ENCODE assay signal across 12 cellular contexts in genomic region chr4:143356493-143356892, GRCh38. TPM values are rescaled to one million over a fixed set of nuclear protein-coding genes. Genes with fewer than 3 reads are reported as not detected.
DNase-seq lines count a peak whose midpoint lies in the region; ATAC-seq and TF ChIP-seq lines count a peak whose summit lies in the region.
"Had no signal": no experiment of that assay in that cellular context is flagged by ENCODE, and none has a peak within 500 bp of the region (broad histone marks: within the 10 kb centered on the region; RNA-seq: fewer than 3 reads in every experiment).

No MANE protein-coding gene starts in this region.

- H3K27ac Mint-ChIP-seq in endodermal cell = no peak overlapping the region

- H3K4me3 ChIP-seq in DOHH2 (ENCODE audit: low read length) (peak overlapping the region; percentile 49), colonic mucosa (no peak overlapping the region), muscle layer of duodenum (ENCODE audit: low read depth in 1 of 2, low read length in 2 of 2) (no peak overlapping the region), endodermal cell (ENCODE audit: low read length) (no peak overlapping the region), Peyer's patch (no peak overlapping the region)

- H3K27me3 Mint-ChIP-seq in endodermal cell (ENCODE audit: insufficient read depth) = no peaks in the 10 kb centered on the region

- intact Hi-C loops in colonic mucosa (cut with DNase I) = no loop called here

- H3K27ac ChIP-seq in DOHH2 (ENCODE audit: low read depth, low read length) (peak overlapping the region; percentile 87), colonic mucosa (peak overlapping the region; percentile 84), muscle layer of duodenum (ENCODE audit: low read length) (peak overlapping the region; percentile 67), endodermal cell (ENCODE audit: low read depth, low read length) (no peak overlapping the region), Peyer's patch (peak overlapping the region in 1 of 4 donors; percentile 59)

- H3K9ac ChIP-seq in colonic mucosa (ENCODE audit: low read depth in 2 of 2, low read length in 2 of 2) (no peak overlapping the region), endodermal cell (ENCODE audit: extremely low read depth, low read length, poor library complexity, severe bottlenecking) (no peak overlapping the region)

- H3K9me2 ChIP-seq in DOHH2 (replicated peaks; ENCODE audit: control insufficient read depth, low read length) = no peaks in the 10 kb centered on the region

- 68% methylated on average over 3 of the region's 3 CpGs; no CpG with 5 or more reads in 1 of the 2 experiments for WGBS in endodermal cell (ENCODE audit: insufficient coverage in 1 of 2, insufficient read length in 1 of 2), 2 experiments

- no peak for ATAC-seq in GM19328 (IDR thresholded peaks at IDR 0.05; ENCODE audit: unreplicated experiment)

- H3K4me1 Mint-ChIP-seq in endodermal cell = peaks cover 53% of the 10 kb centered on the region

- H3K4me1 ChIP-seq in DOHH2 (ENCODE audit: control insufficient read depth, low read length) (peaks cover 99% of the 10 kb centered on the region), colonic mucosa (peaks cover 7% of the 10 kb centered on the region), muscle layer of duodenum (ENCODE audit: control insufficient read depth in 1 of 2, insufficient read depth in 2 of 2, low read length in 2 of 2) (peaks cover 56 to 77% of the 10 kb centered on the region in 2 donors), endodermal cell (ENCODE audit: control insufficient read depth, insufficient read depth, low read length) (peaks cover 7% of the 10 kb centered on the region), Peyer's patch (peaks cover 0 to 92% (median 13%) of the 10 kb centered on the region in 4 donors)

- H3K9me3 ChIP-seq in DOHH2 (ENCODE audit: control insufficient read depth, insufficient read depth, low read length) = no peaks in the 10 kb centered on the region
- H3K9me3 ChIP-seq in colonic mucosa = no peaks in the 10 kb centered on the region
- no peaks in the 10 kb centered on the region for H3K9me3 ChIP-seq in muscle layer of duodenum (ENCODE audit: control insufficient read depth in 1 of 2, low read length in 2 of 2)
- no peaks in the 10 kb centered on the region for H3K9me3 ChIP-seq in endodermal cell (ENCODE audit: control insufficient read depth, low read length)
- no peaks in the 10 kb centered on the region for H3K9me3 ChIP-seq in Peyer's patch

- H3F3A ChIP-seq in DOHH2 (ENCODE audit: control insufficient read depth, insufficient read depth) = peaks cover 14% of the 10 kb centered on the region

- H3K4me3 Mint-ChIP-seq in endodermal cell = no peak overlapping the region
- H3K4me3 Mint-ChIP-seq: effector memory CD8-positive, alpha-beta T cell had no signal

- no peaks in the 10 kb centered on the region for H4K20me1 ChIP-seq in DOHH2 (ENCODE audit: control insufficient read depth, insufficient read depth, low read depth, low read length)

- H3K4me2 ChIP-seq in DOHH2 (ENCODE audit: low read length) = peak overlapping the region; percentile 66

- H3K79me2 ChIP-seq in DOHH2 (ENCODE audit: control insufficient read depth, low read length) = peaks cover 85% of the 10 kb centered on the region

- no peaks in the 10 kb centered on the region for H3K9me3 Mint-ChIP-seq in endodermal cell
- H3K9me3 Mint-ChIP-seq: effector memory CD8-positive, alpha-beta T cell had no signal

- no peaks in the 10 kb centered on the region for H3K36me3 Mint-ChIP-seq in endodermal cell (ENCODE audit: low read depth)

- DNase-seq in NCI-H1105 (lab: John Stamatoyannopoulos, UW) (peak; percentile 27), colonic mucosa (no peak), endodermal cell (no peak), Peyer's patch (no peak), occipital lobe (lab: John Stamatoyannopoulos, UW) (no peak)
- DNase-seq: AML-193; effector memory CD8-positive, alpha-beta T cell; NCI-H2029 treated with DMSO at 0.1 percent for 48 hours; nucleus accumbens had no signal

- H3K36me3 ChIP-seq in DOHH2 (ENCODE audit: control insufficient read depth, low read length) = peaks cover 8% of the 10 kb centered on the region
- no peaks in the 10 kb centered on the region for H3K36me3 ChIP-seq in colonic mucosa
- H3K36me3 ChIP-seq in muscle layer of duodenum (ENCODE audit: control insufficient read depth in 1 of 2, insufficient read depth in 2 of 2, low read length in 2 of 2) = no peaks in the 10 kb centered on the region
- no peaks in the 10 kb centered on the region for H3K36me3 ChIP-seq in endodermal cell (ENCODE audit: control insufficient read depth, insufficient read depth, low read length)
- H3K36me3 ChIP-seq in Peyer's patch = no peaks in the 10 kb centered on the region

- TF ChIP-seq CTCF in DOHH2 (IDR thresholded peaks at IDR 0.05; ENCODE audit: low read depth, low read length, poor library complexity, severe bottlenecking) = no peak
- TF ChIP-seq CTCF in colonic mucosa (IDR thresholded peaks at IDR 0.05) = no peak
- no peak for TF ChIP-seq CTCF in endodermal cell (conservative IDR thresholded peaks at IDR 0.05)
- TF ChIP-seq CTCF in Peyer's patch (IDR thresholded peaks at IDR 0.05) = no peak

- no peaks in the 10 kb centered on the region for H3K27me3 ChIP-seq in DOHH2 (ENCODE audit: control insufficient read depth, low read length)
- H3K27me3 ChIP-seq in colonic mucosa = no peaks in the 10 kb centered on the region
- H3K27me3 ChIP-seq in muscle layer of duodenum (ENCODE audit: low read depth, low read length) = no peaks in the 10 kb centered on the region
- no peaks in the 10 kb centered on the region for H3K27me3 ChIP-seq in endodermal cell (ENCODE audit: control insufficient read depth, insufficient read depth, low read length, poor library complexity, severe bottlenecking)
- no peaks in the 10 kb centered on the region for H3K27me3 ChIP-seq in Peyer's patch

- no peak for TF ChIP-seq POLR2A in Peyer's patch (IDR thresholded peaks at IDR 0.05)

RNA-seq across cellular contexts. Expression of gene GAB1, which starts 19.8 kb away (rescaled TPM):
- 10 to 100 TPM; 48.9 to 81.2 TPM for total RNA-seq in colonic mucosa
- total RNA-seq in endodermal cell = 10 to 100 TPM; 28.3 to 33.3 TPM
- polyA plus RNA-seq in endodermal cell (2013, experiment 1 of 2) = 21.4 TPM
- 21.2 TPM for polyA plus RNA-seq in endodermal cell (2013, experiment 2 of 2)
- total RNA-seq in Peyer's patch = 10 to 100 TPM; 31.9 to 76.7 (median 40.5) TPM
- total RNA-seq in occipital lobe = 25.9 TPM
